ENCODE assay signal across 8 cellular contexts in the genomic region with DNA sequence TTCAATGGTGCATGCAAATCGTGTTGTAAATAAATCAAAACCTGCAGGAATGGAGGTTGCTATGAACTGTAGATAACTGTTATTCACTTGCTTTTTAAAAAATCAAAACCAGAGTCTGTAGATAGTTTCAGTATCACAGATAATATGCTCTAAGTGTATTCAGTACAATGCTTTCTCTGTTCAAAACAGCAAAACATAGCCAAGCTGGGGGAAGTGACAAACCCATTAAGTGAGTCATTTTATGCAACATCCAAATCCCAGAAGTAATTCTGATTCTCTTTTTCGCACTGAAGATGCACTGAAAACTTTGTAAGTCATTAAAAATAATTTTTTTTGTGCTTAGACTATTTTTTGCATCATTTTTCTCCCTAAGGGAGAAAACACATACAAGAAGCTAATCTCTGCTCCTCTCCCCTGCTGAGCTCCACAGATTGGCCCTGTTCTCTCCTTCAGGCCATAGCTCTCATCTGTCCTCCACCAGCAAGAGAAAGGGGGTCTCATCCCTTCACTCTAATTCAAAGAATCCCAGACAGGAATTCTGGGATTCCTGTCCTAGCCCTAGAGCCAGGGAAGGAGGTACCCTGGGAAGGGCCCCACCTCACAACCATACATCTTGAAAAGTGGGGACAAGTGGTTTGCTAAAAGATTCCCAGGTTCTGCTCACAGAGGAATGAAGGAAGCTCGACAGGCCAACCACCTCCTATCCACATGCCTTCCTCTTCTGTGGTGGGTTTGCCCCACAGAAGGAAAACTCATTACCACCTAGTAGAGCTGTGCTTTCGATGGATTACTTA. TPM values are rescaled to one million over a fixed set of nuclear protein-coding genes. Genes with fewer than 3 reads are reported as not detected.
A peak's percentile ranks its signal among the peaks of the same experiment; 100 is the strongest.
DNase-seq lines count a peak whose midpoint lies in the region; ATAC-seq, FAIRE-seq and TF ChIP-seq lines count a peak whose summit lies in the region.
"Had no signal": no experiment of that assay in that cellular context is flagged by ENCODE, and none has a peak within 500 bp of the region (broad histone marks: within the 10 kb centered on the region; RNA-seq: fewer than 3 reads in every experiment).

No MANE protein-coding gene starts in this region.

- no peak for TF ChIP-seq POLR2A in endothelial cell of umbilical vein (IDR thresholded peaks at IDR 0.05; ENCODE audit: low read depth, low read length)

- H3K9me1 ChIP-seq in endothelial cell of umbilical vein (replicated peaks; ENCODE audit: control insufficient read depth, extremely low read depth, insufficient read depth, low read length), result no peaks in the 10 kb centered on the region

- no peaks in the 10 kb centered on the region for H4K20me1 ChIP-seq in endothelial cell of umbilical vein (replicated peaks; ENCODE audit: control insufficient read depth, extremely low read depth, insufficient read depth, low read length)

- H3K27me3 Mint-ChIP-seq in naive thymus-derived CD4-positive, alpha-beta T cell, result no peaks in the 10 kb centered on the region

- H3K36me3 Mint-ChIP-seq in naive thymus-derived CD4-positive, alpha-beta T cell, result no peaks in the 10 kb centered on the region

- peak; percentile 55 for ATAC-seq in GM19395 (IDR thresholded peaks at IDR 0.05; ENCODE audit: unreplicated experiment)
- ATAC-seq in HG03342 (IDR thresholded peaks at IDR 0.05; ENCODE audit: unreplicated experiment), result peak; percentile 76
- ATAC-seq in naive thymus-derived CD4-positive, alpha-beta T cell, result no peak

- peaks cover 15% of the 10 kb centered on the region for H3K4me1 ChIP-seq in endothelial cell of umbilical vein (ENCODE audit: control insufficient read depth, extremely low read depth, insufficient read depth, low read length)
- H3K4me1 ChIP-seq in naive thymus-derived CD4-positive, alpha-beta T cell (ENCODE audit: control insufficient read depth in 2 of 2, insufficient read depth in 2 of 2, low read length in 2 of 2), result no peaks in the 10 kb centered on the region

- intact Hi-C loops in endothelial cell of umbilical vein (cut with micrococcal nuclease), result no loop called here
- intact Hi-C loops in naive thymus-derived CD4-positive, alpha-beta T cell (cut with micrococcal nuclease), result no loop called here

- H3K79me2 ChIP-seq in endothelial cell of umbilical vein (ENCODE audit: control insufficient read depth, insufficient read depth, low read length), result no peaks in the 10 kb centered on the region

- peak; percentile 26 for DNase-seq in endothelial cell of umbilical vein (ENCODE audit: low read depth, low spot score)
- peak in 6 of 49 donors; percentile 5 to 60 (median 18) for DNase-seq in substantia nigra (lab: John Stamatoyannopoulos, UW)
- no peak for DNase-seq in naive thymus-derived CD4-positive, alpha-beta T cell
- no peak for DNase-seq in effector CD8-positive, alpha-beta T cell (lab: John Stamatoyannopoulos, UW)
- no peak for DNase-seq in NCI-H1694 treated with DMSO at 0.1 percent for 48 hours (lab: John Stamatoyannopoulos, UW)

- POLR2A ChIA-PET in endothelial cell of umbilical vein (lab: Charles Lee), result no interaction called here
- POLR2A ChIA-PET in naive thymus-derived CD4-positive, alpha-beta T cell (lab: Charles Lee), result interaction anchor here (0.7 kb wide), 1 partner anchor 12 kb away, joined by 3 read pairs; no protein-coding TSS in a partner anchor

- TF ChIP-seq CTCF in endothelial cell of umbilical vein (IDR thresholded peaks at IDR 0.05; ENCODE audit: extremely low read depth in 1 of 2, insufficient read depth in 1 of 2, low read depth in 1 of 2, low read length in 2 of 2), result no peak

- CTCF ChIA-PET in endothelial cell of umbilical vein (lab: Charles Lee), result interaction anchor here (0.7 to 1.5 kb wide), 9 partner anchors 11 to 224 kb away, joined by 3 to 5 read pairs (median 4); a partner anchor contains a TSS
- CTCF ChIA-PET in naive thymus-derived CD4-positive, alpha-beta T cell (lab: Charles Lee), result interaction anchor here (0.6 kb wide), 1 partner anchor 304 kb away, joined by 4 read pairs; no protein-coding TSS in a partner anchor

- FAIRE-seq in endothelial cell of umbilical vein (lab: Jason Lieb, UNC), result no peak

- no peaks in the 10 kb centered on the region for H3K36me3 ChIP-seq in endothelial cell of umbilical vein (ENCODE audit: control insufficient read depth in 2 of 2, extremely low read depth in 1 of 2, insufficient read depth in 2 of 2, low read length in 2 of 2)
- H3K36me3 ChIP-seq in naive thymus-derived CD4-positive, alpha-beta T cell (ENCODE audit: control insufficient read depth in 2 of 3, insufficient read depth in 3 of 3, low read length in 3 of 3), result no peaks in the 10 kb centered on the region
- H3K36me3 ChIP-seq: thoracic aorta had no signal

- H3K4me3 ChIP-seq in endothelial cell of umbilical vein (replicated peaks in 1 of 3; ENCODE audit: insufficient read depth in 1 of 3, low read depth in 1 of 3, low read length in 3 of 3), result no peak overlapping the region
- H3K4me3 ChIP-seq in naive thymus-derived CD4-positive, alpha-beta T cell (ENCODE audit: low read length), result no peak overlapping the region
- H3K4me3 ChIP-seq: thoracic aorta had no signal

- H3K27ac ChIP-seq in endothelial cell of umbilical vein (ENCODE audit: insufficient read depth, low read depth, low read length) (no peak overlapping the region), substantia nigra (ENCODE audit: low read depth, low read length, poor library complexity, severe bottlenecking) (peak overlapping the region; percentile 98)
- H3K27ac ChIP-seq in naive thymus-derived CD4-positive, alpha-beta T cell (ENCODE audit: low read depth, low read length), result no peak overlapping the region

- H3K4me3 Mint-ChIP-seq in naive thymus-derived CD4-positive, alpha-beta T cell, result no peak overlapping the region

- peaks cover 4 to 18% (median 10%) of the 10 kb centered on the region in 7 donors for H3K4me1 Mint-ChIP-seq in naive thymus-derived CD4-positive, alpha-beta T cell

- BruUV-seq in endothelial cell of umbilical vein (replicated peaks; lab: Mats Ljungman, UMichigan), result no TSS peak

- H3K4me2 ChIP-seq in endothelial cell of umbilical vein (ENCODE audit: insufficient read depth, low read length), result no peak overlapping the region

- no peak overlapping the region for H3K9ac ChIP-seq in endothelial cell of umbilical vein (replicated peaks; ENCODE audit: extremely low read depth, insufficient read depth, low read length)

- no peaks in the 10 kb centered on the region for H3K27me3 ChIP-seq in endothelial cell of umbilical vein (ENCODE audit: control insufficient read depth in 2 of 2, insufficient read depth in 2 of 2, low read length in 2 of 2)
- no peaks in the 10 kb centered on the region for H3K27me3 ChIP-seq in naive thymus-derived CD4-positive, alpha-beta T cell (ENCODE audit: control insufficient read depth in 2 of 2, insufficient read depth in 2 of 2, low read length in 2 of 2)

- dilution Hi-C loops in endothelial cell of umbilical vein (cut with MboI; ENCODE audit: extremely low pct_ligation_motif_present, low sequenced_read_pairs), result no loop called here

- peak overlapping the region in 4 of 9 donors; percentile 0 to 69 (median 66) for H3K27ac Mint-ChIP-seq in naive thymus-derived CD4-positive, alpha-beta T cell

- H3K9me3 ChIP-seq in endothelial cell of umbilical vein (replicated peaks; ENCODE audit: control insufficient read depth, insufficient read depth, low read length), result no peaks in the 10 kb centered on the region
- no peaks in the 10 kb centered on the region for H3K9me3 ChIP-seq in naive thymus-derived CD4-positive, alpha-beta T cell (ENCODE audit: control insufficient read depth in 2 of 3, low read length in 3 of 3)
- H3K9me3 ChIP-seq: thoracic aorta had no signal

- H3K9me3 Mint-ChIP-seq in naive thymus-derived CD4-positive, alpha-beta T cell, result peaks cover 0 to 1% (median 0%) of the 10 kb centered on the region in 11 donors

- peak overlapping the region; percentile 7 for H2AFZ ChIP-seq in endothelial cell of umbilical vein (ENCODE audit: low read depth, low read length)

TF ChIP-seq in endothelial cell of umbilical vein, 7 proteins besides CTCF, POLR2A, EP300 and RAD21:
- TF ChIP-seq JUN (IDR thresholded peaks at IDR 0.05; ENCODE audit: borderline replicate concordance, insufficient read depth, insufficient read length, low read depth) (peak; percentile 52), FOS (IDR thresholded peaks at IDR 0.05; ENCODE audit: borderline replicate concordance, insufficient read depth, low read length) (peak; percentile 69), POLR2AphosphoS5 (IDR thresholded peaks at IDR 0.05; ENCODE audit: insufficient read depth, low read depth, low read length) (no peak), GATA2 (IDR thresholded peaks at IDR 0.05; ENCODE audit: insufficient read depth, insufficient read length, low read depth, low read length) (no peak), EZH2 (IDR thresholded peaks at IDR 0.05; ENCODE audit: borderline replicate concordance, low read depth, low read length, severe bottlenecking) (no peak)
TF ChIP-seq in endothelial cell of umbilical vein: peak in this region for 2.

RNA-seq across cellular contexts. Expression of a gene that starts 4.9 kb away (rescaled TPM):
- 24.2 and 27.0 TPM in 2 replicates for total RNA-seq in endothelial cell of umbilical vein
- 12.7 and 22.0 TPM in 2 replicates for polyA plus RNA-seq in endothelial cell of umbilical vein
- polyA plus RNA-seq in endothelial cell of umbilical vein (2011; cell fraction: cytosol; rRNA removed), result 18.6 and 25.6 TPM in 2 replicates
- polyA plus RNA-seq in endothelial cell of umbilical vein (2011; cell fraction: nucleus; rRNA removed), result 14.6 and 26.8 TPM in 2 replicates
- 20.5 and 20.7 TPM in 2 replicates for polyA plus RNA-seq in endothelial cell of umbilical vein (2012)
- polyA minus RNA-seq in endothelial cell of umbilical vein, result 15.0 and 18.9 TPM in 2 replicates
- 2.2 TPM for polyA minus RNA-seq in endothelial cell of umbilical vein (2011; cell fraction: cytosol; rRNA and poly(A)+ RNA removed)
- polyA minus RNA-seq in endothelial cell of umbilical vein (2011; cell fraction: nucleus; rRNA and poly(A)+ RNA removed), result 5.6 and 7.4 TPM in 2 replicates
- total RNA-seq in naive thymus-derived CD4-positive, alpha-beta T cell, result 1 to 10 TPM in 1 of 5 experiments, under 1 TPM in 4; 0.51 to 1.7 (median 0.88) TPM
- polyA plus RNA-seq in naive thymus-derived CD4-positive, alpha-beta T cell, result under 1 TPM; 0.13 to 0.69 TPM
